ENCODE assay signal across 1 cellular context in genomic region chr11:117072517-117073218, GRCh38.
A peak's percentile ranks its signal among the peaks of the same experiment; 100 is the strongest.
TF ChIP-seq lines count a peak whose summit lies in the region.

No MANE protein-coding gene starts in this region.

TF ChIP-seq in HepG2, 621 proteins besides CTCF, POLR2A, EP300 and RAD21 (continued from another document and continues in another):
- TF ChIP-seq E2F1 (CRISPR knock-in tag; IDR thresholded peaks at IDR 0.05) (no peak), NFE2 (CRISPR knock-in tag; IDR thresholded peaks at IDR 0.05) (peak; percentile 78), CREB1 (IDR thresholded peaks at IDR 0.05) (0 out of 2 replicates have a peak, but pooled peaks have one; percentile 38), CREB1 (CRISPR knock-in tag; IDR thresholded peaks at IDR 0.05) (peak; percentile 66), ZNF30 (CRISPR knock-in tag; IDR thresholded peaks at IDR 0.05) (no peak), RXRB (CRISPR knock-in tag; IDR thresholded peaks at IDR 0.05; ENCODE audit: borderline replicate concordance) (peak; percentile 97), CAMTA2 (CRISPR knock-in tag; IDR thresholded peaks at IDR 0.05; ENCODE audit: borderline replicate concordance) (no peak), KMT2B (CRISPR knock-in tag; IDR thresholded peaks at IDR 0.05) (0 out of 2 replicates have a peak, but pooled peaks have one; percentile 31), TEAD2 (CRISPR knock-in tag; IDR thresholded peaks at IDR 0.05) (no peak), FOXA1 (IDR thresholded peaks at IDR 0.05) (no peak), FOXA1 (CRISPR knock-in tag; IDR thresholded peaks at IDR 0.05) (peak; percentile 82), PATZ1 (CRISPR knock-in tag; IDR thresholded peaks at IDR 0.05) (peak; percentile 34; the same call in 1 of the 2 replicates), GATA4 (IDR thresholded peaks at IDR 0.05; ENCODE audit: borderline replicate concordance, low read depth) (peak; percentile 89; the same call in 1 of the 2 replicates), FOXO1 (CRISPR knock-in tag; IDR thresholded peaks at IDR 0.05) (peak; percentile 65; the same call in 1 of the 2 replicates), TEAD3 (CRISPR knock-in tag; optimal IDR thresholded peaks at IDR 0.05; ENCODE audit: borderline replicate concordance) (peak; percentile 72), ZKSCAN1 (IDR thresholded peaks at IDR 0.05; ENCODE audit: low read length) (no peak), JUNB (CRISPR knock-in tag; IDR thresholded peaks at IDR 0.05; ENCODE audit: borderline replicate concordance) (peak; percentile 98), ELF1 (CRISPR knock-in tag; IDR thresholded peaks at IDR 0.05) (no peak), ZSCAN29 (CRISPR knock-in tag; conservative IDR thresholded peaks at IDR 0.05) (0 out of 2 replicates have a peak, but pooled peaks have one; percentile 25), ZNF354B (CRISPR knock-in tag; IDR thresholded peaks at IDR 0.05) (no peak), NFE2L2 (IDR thresholded peaks at IDR 0.05; ENCODE audit: low read length) (peak; percentile 99), ZNF644 (CRISPR knock-in tag; IDR thresholded peaks at IDR 0.05; ENCODE audit: low read depth) (peak; percentile 62; the same call in 1 of the 2 replicates), ASH2L (IDR thresholded peaks at IDR 0.05; ENCODE audit: insufficient read length, low read depth, low read length) (peak; percentile 26), SOX13 (IDR thresholded peaks at IDR 0.05) (peak; percentile 83), SOX13 (CRISPR knock-in tag; conservative IDR thresholded peaks at IDR 0.05 in 1 of 2, IDR thresholded peaks at IDR 0.05 in 1 of 2) (peak in 1 of 2 experiments; percentile 96; a peak in 2 of 4 replicates), HDAC2 (CRISPR knock-in tag; IDR thresholded peaks at IDR 0.05) (peak; percentile 87), STAT5B (CRISPR knock-in tag; IDR thresholded peaks at IDR 0.05) (no peak), PAXIP1 (CRISPR knock-in tag; conservative IDR thresholded peaks at IDR 0.05) (peak; percentile 79), FOSL1 (CRISPR knock-in tag; IDR thresholded peaks at IDR 0.05; ENCODE audit: borderline replicate concordance) (peak; percentile 98), NFRKB (IDR thresholded peaks at IDR 0.05) (no peak), NKX3-1 (CRISPR knock-in tag; IDR thresholded peaks at IDR 0.05) (peak; percentile 79; the same call in 1 of the 2 replicates), CBFB (CRISPR knock-in tag; IDR thresholded peaks at IDR 0.05) (peak; percentile 77), ZNF567 (CRISPR knock-in tag; IDR thresholded peaks at IDR 0.05; ENCODE audit: borderline replicate concordance) (no peak), ZNF790 (CRISPR knock-in tag; IDR thresholded peaks at IDR 0.05; ENCODE audit: borderline replicate concordance) (no peak), IKZF4 (CRISPR knock-in tag; IDR thresholded peaks at IDR 0.05; ENCODE audit: borderline replicate concordance, low read depth, not compliant biosample characterization) (no peak), JUND (CRISPR knock-in tag; IDR thresholded peaks at IDR 0.05) (peak; percentile 50), DPF2 (CRISPR knock-in tag; IDR thresholded peaks at IDR 0.05; ENCODE audit: borderline replicate concordance, low read depth) (peak; percentile 31; the same call in 1 of the 2 replicates), ZMAT3 (CRISPR knock-in tag; conservative IDR thresholded peaks at IDR 0.05) (0 out of 2 replicates have a peak, but pooled peaks have one; percentile 51), PHF21A (CRISPR knock-in tag; IDR thresholded peaks at IDR 0.05) (peak; percentile 83), MAFK (conservative IDR thresholded peaks at IDR 0.05 in 1 of 2, IDR thresholded peaks at IDR 0.05 in 1 of 2; ENCODE audit: low read length in 2 of 2) (peak; percentile 90 to 97), SMAD3 (CRISPR knock-in tag; IDR thresholded peaks at IDR 0.05) (peak; percentile 42; the same call in 1 of the 2 replicates), ZBTB20 (CRISPR knock-in tag; IDR thresholded peaks at IDR 0.05; ENCODE audit: borderline replicate concordance, low read depth) (peak; percentile 72; the same call in 1 of the 2 replicates), MAFG (CRISPR knock-in tag; IDR thresholded peaks at IDR 0.05) (peak; percentile 94), ZNF263 (CRISPR knock-in tag; IDR thresholded peaks at IDR 0.05) (no peak), ZNF879 (CRISPR knock-in tag; IDR thresholded peaks at IDR 0.05) (no peak), HHEX (CRISPR knock-in tag; IDR thresholded peaks at IDR 0.05) (peak; percentile 82), DNMT1 (CRISPR knock-in tag; IDR thresholded peaks at IDR 0.05) (no peak)
- TF ChIP-seq, protein P1, sequence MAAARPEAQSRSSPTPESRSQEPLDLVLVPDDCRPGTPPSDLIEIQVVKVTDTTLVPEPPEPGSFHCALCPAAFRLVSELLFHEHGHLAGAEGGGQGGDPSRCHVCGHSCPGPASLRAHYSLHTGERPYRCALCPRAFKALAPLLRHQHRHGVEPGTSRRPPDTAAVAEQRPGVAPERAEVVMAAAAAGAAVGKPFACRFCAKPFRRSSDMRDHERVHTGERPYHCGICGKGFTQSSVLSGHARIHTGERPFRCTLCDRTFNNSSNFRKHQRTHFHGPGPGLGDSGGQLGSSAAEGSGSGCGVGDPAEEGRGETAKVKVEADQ (CRISPR knock-in tag; IDR thresholded peaks at IDR 0.05; ENCODE audit: borderline replicate concordance), result no peak
- TF ChIP-seq, protein P2, sequence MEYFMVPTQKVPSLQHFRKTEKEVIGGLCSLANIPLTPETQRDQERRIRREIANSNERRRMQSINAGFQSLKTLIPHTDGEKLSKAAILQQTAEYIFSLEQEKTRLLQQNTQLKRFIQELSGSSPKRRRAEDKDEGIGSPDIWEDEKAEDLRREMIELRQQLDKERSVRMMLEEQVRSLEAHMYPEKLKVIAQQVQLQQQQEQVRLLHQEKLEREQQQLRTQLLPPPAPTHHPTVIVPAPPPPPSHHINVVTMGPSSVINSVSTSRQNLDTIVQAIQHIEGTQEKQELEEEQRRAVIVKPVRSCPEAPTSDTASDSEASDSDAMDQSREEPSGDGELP (IDR thresholded peaks at IDR 0.05; ENCODE audit: borderline replicate concordance, low read depth), result 0 out of 2 replicates have a peak, but pooled peaks have one; percentile 17
- TF ChIP-seq, protein P3, sequence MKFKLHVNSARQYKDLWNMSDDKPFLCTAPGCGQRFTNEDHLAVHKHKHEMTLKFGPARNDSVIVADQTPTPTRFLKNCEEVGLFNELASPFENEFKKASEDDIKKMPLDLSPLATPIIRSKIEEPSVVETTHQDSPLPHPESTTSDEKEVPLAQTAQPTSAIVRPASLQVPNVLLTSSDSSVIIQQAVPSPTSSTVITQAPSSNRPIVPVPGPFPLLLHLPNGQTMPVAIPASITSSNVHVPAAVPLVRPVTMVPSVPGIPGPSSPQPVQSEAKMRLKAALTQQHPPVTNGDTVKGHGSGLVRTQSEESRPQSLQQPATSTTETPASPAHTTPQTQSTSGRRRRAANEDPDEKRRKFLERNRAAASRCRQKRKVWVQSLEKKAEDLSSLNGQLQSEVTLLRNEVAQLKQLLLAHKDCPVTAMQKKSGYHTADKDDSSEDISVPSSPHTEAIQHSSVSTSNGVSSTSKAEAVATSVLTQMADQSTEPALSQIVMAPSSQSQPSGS (CRISPR knock-in tag; IDR thresholded peaks at IDR 0.05), result peak; percentile 35; the same call in 1 of the 2 replicates
- TF ChIP-seq, protein P4, sequence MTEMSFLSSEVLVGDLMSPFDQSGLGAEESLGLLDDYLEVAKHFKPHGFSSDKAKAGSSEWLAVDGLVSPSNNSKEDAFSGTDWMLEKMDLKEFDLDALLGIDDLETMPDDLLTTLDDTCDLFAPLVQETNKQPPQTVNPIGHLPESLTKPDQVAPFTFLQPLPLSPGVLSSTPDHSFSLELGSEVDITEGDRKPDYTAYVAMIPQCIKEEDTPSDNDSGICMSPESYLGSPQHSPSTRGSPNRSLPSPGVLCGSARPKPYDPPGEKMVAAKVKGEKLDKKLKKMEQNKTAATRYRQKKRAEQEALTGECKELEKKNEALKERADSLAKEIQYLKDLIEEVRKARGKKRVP (CRISPR knock-in tag; IDR thresholded peaks at IDR 0.05), result peak in 1 of 2 experiments; percentile 74; a peak in 1 of 4 replicates
- TF ChIP-seq, protein P5, sequence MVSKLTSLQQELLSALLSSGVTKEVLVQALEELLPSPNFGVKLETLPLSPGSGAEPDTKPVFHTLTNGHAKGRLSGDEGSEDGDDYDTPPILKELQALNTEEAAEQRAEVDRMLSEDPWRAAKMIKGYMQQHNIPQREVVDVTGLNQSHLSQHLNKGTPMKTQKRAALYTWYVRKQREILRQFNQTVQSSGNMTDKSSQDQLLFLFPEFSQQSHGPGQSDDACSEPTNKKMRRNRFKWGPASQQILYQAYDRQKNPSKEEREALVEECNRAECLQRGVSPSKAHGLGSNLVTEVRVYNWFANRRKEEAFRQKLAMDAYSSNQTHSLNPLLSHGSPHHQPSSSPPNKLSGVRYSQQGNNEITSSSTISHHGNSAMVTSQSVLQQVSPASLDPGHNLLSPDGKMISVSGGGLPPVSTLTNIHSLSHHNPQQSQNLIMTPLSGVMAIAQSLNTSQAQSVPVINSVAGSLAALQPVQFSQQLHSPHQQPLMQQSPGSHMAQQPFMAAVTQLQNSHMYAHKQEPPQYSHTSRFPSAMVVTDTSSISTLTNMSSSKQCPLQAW (CRISPR knock-in tag; IDR thresholded peaks at IDR 0.05), result peak; percentile 81
- TF ChIP-seq, protein P6, sequence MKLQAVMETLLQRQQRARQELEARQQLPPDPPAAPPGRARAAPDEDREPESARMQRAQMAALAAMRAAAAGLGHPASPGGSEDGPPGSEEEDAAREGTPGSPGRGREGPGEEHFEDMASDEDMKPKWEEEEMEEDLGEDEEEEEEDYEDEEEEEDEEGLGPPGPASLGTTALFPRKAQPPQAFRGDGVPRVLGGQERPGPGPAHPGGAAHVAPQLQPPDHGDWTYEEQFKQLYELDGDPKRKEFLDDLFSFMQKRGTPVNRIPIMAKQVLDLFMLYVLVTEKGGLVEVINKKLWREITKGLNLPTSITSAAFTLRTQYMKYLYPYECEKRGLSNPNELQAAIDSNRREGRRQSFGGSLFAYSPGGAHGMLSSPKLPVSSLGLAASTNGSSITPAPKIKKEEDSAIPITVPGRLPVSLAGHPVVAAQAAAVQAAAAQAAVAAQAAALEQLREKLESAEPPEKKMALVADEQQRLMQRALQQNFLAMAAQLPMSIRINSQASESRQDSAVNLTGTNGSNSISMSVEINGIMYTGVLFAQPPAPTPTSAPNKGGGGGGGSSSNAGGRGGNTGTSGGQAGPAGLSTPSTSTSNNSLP (IDR thresholded peaks at IDR 0.05; ENCODE audit: low read depth, low read length), result peak; percentile 83
